In the genomic region with DNA sequence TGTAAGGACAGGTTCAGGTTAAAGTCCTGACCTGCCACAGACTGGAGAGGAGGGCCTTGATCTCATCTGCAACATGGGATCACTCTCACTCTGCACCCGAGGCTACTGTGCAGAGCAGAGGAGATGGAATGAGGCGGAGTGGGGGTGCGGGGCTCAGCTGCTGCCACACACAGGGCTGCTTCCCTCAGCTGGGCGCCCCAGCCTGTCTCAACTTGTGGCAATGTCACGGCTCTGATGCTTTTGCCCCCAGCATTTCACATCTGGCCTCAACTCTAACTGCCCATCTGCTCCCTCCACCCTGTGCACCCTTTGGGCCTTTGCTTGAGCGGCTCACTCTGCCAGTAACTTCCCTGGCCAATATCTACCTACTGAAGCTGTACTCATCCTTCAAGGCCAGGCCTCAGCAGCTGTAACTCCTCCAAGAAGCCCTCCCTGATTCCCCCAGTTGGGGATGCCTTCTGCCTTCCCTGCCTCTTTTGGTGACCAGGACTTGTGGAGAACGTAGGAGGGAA, we compare ENCODE assay signal across 1 cellular context.
TF ChIP-seq lines count a peak whose summit lies in the region.

No MANE protein-coding gene starts in this region.

TF ChIP-seq in IMR-90, 13 proteins besides CTCF, POLR2A, EP300 and RAD21 (continued from another document):
- TF ChIP-seq, protein P1, sequence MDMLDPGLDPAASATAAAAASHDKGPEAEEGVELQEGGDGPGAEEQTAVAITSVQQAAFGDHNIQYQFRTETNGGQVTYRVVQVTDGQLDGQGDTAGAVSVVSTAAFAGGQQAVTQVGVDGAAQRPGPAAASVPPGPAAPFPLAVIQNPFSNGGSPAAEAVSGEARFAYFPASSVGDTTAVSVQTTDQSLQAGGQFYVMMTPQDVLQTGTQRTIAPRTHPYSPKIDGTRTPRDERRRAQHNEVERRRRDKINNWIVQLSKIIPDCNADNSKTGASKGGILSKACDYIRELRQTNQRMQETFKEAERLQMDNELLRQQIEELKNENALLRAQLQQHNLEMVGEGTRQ (IDR thresholded peaks at IDR 0.05; ENCODE audit: low read depth, low read length), result no peak
- TF ChIP-seq FOS (IDR thresholded peaks at IDR 0.05; ENCODE audit: low read depth, low read length) (no peak), CEBPB (IDR thresholded peaks at IDR 0.05; ENCODE audit: low read depth, low read length) (no peak), MXI1 (IDR thresholded peaks at IDR 0.05; ENCODE audit: borderline replicate concordance, low read depth, low read length) (no peak), MAFK (IDR thresholded peaks at IDR 0.05; ENCODE audit: low read depth, low read length) (no peak), BHLHE40 (IDR thresholded peaks at IDR 0.05; ENCODE audit: low read depth, low read length) (no peak), SMC3 (IDR thresholded peaks at IDR 0.05; ENCODE audit: low read depth, low read length) (no peak), NFE2L2 (IDR thresholded peaks at IDR 0.05; ENCODE audit: low read depth, low read length) (no peak)
- TF ChIP-seq, protein P2, sequence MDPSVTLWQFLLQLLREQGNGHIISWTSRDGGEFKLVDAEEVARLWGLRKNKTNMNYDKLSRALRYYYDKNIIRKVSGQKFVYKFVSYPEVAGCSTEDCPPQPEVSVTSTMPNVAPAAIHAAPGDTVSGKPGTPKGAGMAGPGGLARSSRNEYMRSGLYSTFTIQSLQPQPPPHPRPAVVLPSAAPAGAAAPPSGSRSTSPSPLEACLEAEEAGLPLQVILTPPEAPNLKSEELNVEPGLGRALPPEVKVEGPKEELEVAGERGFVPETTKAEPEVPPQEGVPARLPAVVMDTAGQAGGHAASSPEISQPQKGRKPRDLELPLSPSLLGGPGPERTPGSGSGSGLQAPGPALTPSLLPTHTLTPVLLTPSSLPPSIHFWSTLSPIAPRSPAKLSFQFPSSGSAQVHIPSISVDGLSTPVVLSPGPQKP (IDR thresholded peaks at IDR 0.05; ENCODE audit: borderline replicate concordance, low read depth, low read length), result no peak
